In genomic region chr9:134162926-134163373, GRCh38 we compare ENCODE assay signal across 13 cellular contexts. TPM values are rescaled to one million over a fixed set of nuclear protein-coding genes. Genes with fewer than 3 reads are reported as not detected.
A peak's percentile ranks its signal among the peaks of the same experiment; 100 is the strongest.
DNase-seq lines count a peak whose midpoint lies in the region; ATAC-seq, FAIRE-seq and TF ChIP-seq lines count a peak whose summit lies in the region.
"Had no signal": no experiment of that assay in that cellular context is flagged by ENCODE, and none has a peak within 500 bp of the region (broad histone marks: within the 10 kb centered on the region; RNA-seq: fewer than 3 reads in every experiment).

No MANE protein-coding gene starts in this region.

- no peaks in the 10 kb centered on the region for H3K27me3 ChIP-seq in CD8-positive, alpha-beta memory T cell (ENCODE audit: insufficient read depth, low read length, poor library complexity, severe bottlenecking)
- no peaks in the 10 kb centered on the region for H3K27me3 ChIP-seq in MM.1S (replicated peaks; ENCODE audit: insufficient read depth, low read length)
- H3K27me3 ChIP-seq in H1 (replicated peaks in 1 of 4; ENCODE audit: control insufficient read depth in 3 of 4, extremely low read depth in 1 of 4, insufficient read depth in 3 of 4, low read length in 3 of 4): no peaks in the 10 kb centered on the region
- H3K27me3 ChIP-seq in vagina: no peaks in the 10 kb centered on the region
- H3K27me3 ChIP-seq: heart left ventricle had no signal

- ATAC-seq in GM18873 (IDR thresholded peaks at IDR 0.05; ENCODE audit: low FRiP score, unreplicated experiment): no peak

- no peak overlapping the region for H3K27ac ChIP-seq in CD8-positive, alpha-beta memory T cell (ENCODE audit: low read depth, low read length)
- no peak overlapping the region for H3K27ac ChIP-seq in MM.1S (ENCODE audit: low read length)
- no peak overlapping the region for H3K27ac ChIP-seq in H1 (ENCODE audit: low read depth, low read length)
- H3K27ac ChIP-seq in vagina: no peak overlapping the region
- H3K27ac ChIP-seq: HL-60 had no signal

- H3F3A ChIP-seq in MM.1S (ENCODE audit: insufficient read depth, low read length): no peaks in the 10 kb centered on the region; the same call in 1 of the 2 replicates

- H2BK15ac ChIP-seq in H1 (ENCODE audit: low read length): no peak overlapping the region

- H4K91ac ChIP-seq in H1 (replicated peaks; ENCODE audit: insufficient read length, low read length): no peak overlapping the region

- no peak overlapping the region for H3K4me3 ChIP-seq in CD8-positive, alpha-beta memory T cell (ENCODE audit: low read length)
- H3K4me3 ChIP-seq in MM.1S (ENCODE audit: low read length) (no peak overlapping the region), H1 (ENCODE audit: extremely low read depth in 1 of 4, insufficient read depth in 2 of 4, low read depth in 3 of 4, low read length in 4 of 4) (no peak overlapping the region; a peak in 1 of 8 replicates), vagina (no peak overlapping the region)

- no peak for FAIRE-seq in H1 (lab: Jason Lieb, UNC)

- no peak overlapping the region for H2BK12ac ChIP-seq in H1 (ENCODE audit: low read depth, low read length)

- no peak for TF ChIP-seq RAD21 in H1 (IDR thresholded peaks at IDR 0.05 in 1 of 2, conservative IDR thresholded peaks at IDR 0.05 in 1 of 2; ENCODE audit: low read depth in 2 of 2, low read length in 2 of 2)

- DNase-seq in CD8-positive, alpha-beta memory T cell: no peak
- DNase-seq in MM.1S: no peak
- DNase-seq in H1 (ENCODE audit: low read depth in 1 of 2, low spot score in 2 of 2): peak in 1 of 2 experiments; percentile 62
- DNase-seq in neural crest cell (ENCODE audit: low read depth, low spot score): no peak
- no peak for DNase-seq in hypothalamus (lab: John Stamatoyannopoulos, UW)
- DNase-seq in vagina (ENCODE audit: extremely low spot score in 2 of 2): no peak
- DNase-seq in NOMO-1 (lab: John Stamatoyannopoulos, UW; ENCODE audit: unreplicated experiment in 2 of 2): no peak
- DNase-seq: DMS79 treated with DMSO at 0.1 percent for 48 hours had no signal

- peak overlapping the region; percentile 59 to 77 (median 69) for H3K4me3 Mint-ChIP-seq in CD8-positive, alpha-beta memory T cell
- H3K4me3 Mint-ChIP-seq in neural crest cell: peak overlapping the region; percentile 69

- H3K18ac ChIP-seq in H1 (ENCODE audit: extremely low read depth, low read length): no peak overlapping the region

- H3K79me2 ChIP-seq in MM.1S (ENCODE audit: low read length): no peaks in the 10 kb centered on the region
- no peaks in the 10 kb centered on the region for H3K79me2 ChIP-seq in H1 (ENCODE audit: control insufficient read depth in 1 of 2, insufficient read depth in 2 of 2, low read length in 2 of 2)

- no peak overlapping the region for H2AK5ac ChIP-seq in H1 (ENCODE audit: low read depth, low read length)

- H3K79me1 ChIP-seq in H1 (ENCODE audit: low read depth, low read length): 0 out of 2 replicates have a peak, but pooled peaks cover 2% of the 10 kb centered on the region

- no peaks in the 10 kb centered on the region for H3K9me3 ChIP-seq in CD8-positive, alpha-beta memory T cell (ENCODE audit: low read length)
- H3K9me3 ChIP-seq in MM.1S (replicated peaks; ENCODE audit: insufficient read depth, low read length) (no peaks in the 10 kb centered on the region), H1 (ENCODE audit: insufficient read depth in 2 of 2, low read depth in 1 of 2, low read length in 1 of 2) (no peaks in the 10 kb centered on the region; a peak in 1 of 4 replicates), vagina (no peaks in the 10 kb centered on the region)
- H3K9me3 ChIP-seq: heart left ventricle had no signal

- H3K9me2 ChIP-seq in MM.1S (replicated peaks; ENCODE audit: insufficient read depth, low read length): no peaks in the 10 kb centered on the region

- H3K4me1 ChIP-seq in CD8-positive, alpha-beta memory T cell (ENCODE audit: insufficient read depth, low read length): peaks cover 10% of the 10 kb centered on the region
- H3K4me1 ChIP-seq in MM.1S (ENCODE audit: low read length) (no peaks in the 10 kb centered on the region; the same call in 1 of the 2 replicates), H1 (replicated peaks in 1 of 4; ENCODE audit: control insufficient read depth in 3 of 4, insufficient read depth in 4 of 4, low read length in 3 of 4) (peaks cover 0 to 9% (median 7%) of the 10 kb centered on the region in 4 experiments; a peak in 5 of 7 replicates), vagina (peaks cover 11% of the 10 kb centered on the region)

- intact Hi-C loops in vagina (cut with DNase I): no loop called here

- no peak overlapping the region for H3K9ac ChIP-seq in MM.1S (ENCODE audit: low read length)
- no peak overlapping the region for H3K9ac ChIP-seq in H1 (replicated peaks in 1 of 4; ENCODE audit: extremely low read depth in 1 of 4, low read depth in 3 of 4, low read length in 3 of 4)

- H3K36me3 Mint-ChIP-seq in CD8-positive, alpha-beta memory T cell: peaks cover 1 to 18% (median 6%) of the 10 kb centered on the region in 3 donors
- peaks cover 16% of the 10 kb centered on the region for H3K36me3 Mint-ChIP-seq in neural crest cell (ENCODE audit: low read depth)

- H3K56ac ChIP-seq in H1 (replicated peaks; ENCODE audit: insufficient read length, low read depth, low read length): peak overlapping the region; percentile 49

- no peak for TF ChIP-seq CTCF in MM.1S (IDR thresholded peaks at IDR 0.05; ENCODE audit: low read length)
- no peak for TF ChIP-seq CTCF in H1 (IDR thresholded peaks at IDR 0.05; ENCODE audit: control extremely low read depth in 1 of 3, insufficient read depth in 1 of 3, low read depth in 1 of 3, low read length in 3 of 3)
- no peak for TF ChIP-seq CTCF in neural crest cell (conservative IDR thresholded peaks at IDR 0.05)
- TF ChIP-seq CTCF in vagina (IDR thresholded peaks at IDR 0.05): no peak

- no peaks in the 10 kb centered on the region for H3K36me3 ChIP-seq in CD8-positive, alpha-beta memory T cell (ENCODE audit: insufficient read depth, low read length)
- no peaks in the 10 kb centered on the region for H3K36me3 ChIP-seq in MM.1S (replicated peaks; ENCODE audit: insufficient read depth, low read length)
- H3K36me3 ChIP-seq in H1 (ENCODE audit: control insufficient read depth in 2 of 4, insufficient read depth in 4 of 4, low read length in 3 of 4): peaks cover 0 to 10% (median 5%) of the 10 kb centered on the region in 4 experiments; a peak in 4 of 8 replicates
- peaks cover 0 to 13% of the 10 kb centered on the region in 2 donors for H3K36me3 ChIP-seq in vagina

- peaks cover 7 to 28% (median 15%) of the 10 kb centered on the region in 3 donors for H3K4me1 Mint-ChIP-seq in CD8-positive, alpha-beta memory T cell
- no peaks in the 10 kb centered on the region for H3K4me1 Mint-ChIP-seq in neural crest cell

- peak overlapping the region; percentile 97 for H2AFZ ChIP-seq in MM.1S (ENCODE audit: low read length)
- H2AFZ ChIP-seq in H1 (ENCODE audit: low read length): no peak overlapping the region

- H4K8ac ChIP-seq in H1 (ENCODE audit: extremely low read depth, insufficient read depth, low read length): no peak overlapping the region

- H3K14ac ChIP-seq in H1 (ENCODE audit: insufficient read length): no peak overlapping the region

- H4K5ac ChIP-seq in H1 (ENCODE audit: insufficient read length, low read depth, low read length): no peak overlapping the region

- no peak for TF ChIP-seq POLR2A in H1 (IDR thresholded peaks at IDR 0.05; ENCODE audit: control extremely low read depth in 1 of 2, low read depth in 2 of 2, low read length in 2 of 2)
- TF ChIP-seq POLR2A in vagina (IDR thresholded peaks at IDR 0.05): no peak

- CTCF ChIA-PET in CD8-positive, alpha-beta memory T cell (lab: Charles Lee): interaction anchor here (1.1 to 2.7 kb wide), 6 partner anchors 10 to 228 kb away, joined by 3 to 6 read pairs (median 6); partner anchors contain the start of gene WDR5
- CTCF ChIA-PET in H1 (lab: Charles Lee; ENCODE audit: partially characterized antibody): interaction anchor here (0.6 to 2.2 kb wide), 13 partner anchors 9 to 580 kb away, joined by 3 to 9 read pairs (median 4); no protein-coding TSS in a partner anchor

- 94% methylated on average over 26 of the region's 26 CpGs; no CpG with 5 or more reads in 1 of the 2 experiments for WGBS in H1 (ENCODE audit: extremely low coverage in 1 of 2, insufficient coverage in 1 of 2, insufficient read length in 1 of 2, insufficient replicate concordance in 2 of 2, low coverage in 1 of 2, low lambda C conversion rate in 2 of 2, missing lambda C conversion rate in 1 of 2), 2 experiments

- H2BK20ac ChIP-seq in H1 (ENCODE audit: low read length): no peak overlapping the region

- peak overlapping the region in 4 of 8 donors; percentile 58 to 84 (median 78) for H3K27ac Mint-ChIP-seq in CD8-positive, alpha-beta memory T cell
- no peak overlapping the region for H3K27ac Mint-ChIP-seq in neural crest cell (ENCODE audit: unreplicated experiment)
- H3K27ac Mint-ChIP-seq: mesothelial cell of epicardium had no signal

- H3K9me3 Mint-ChIP-seq in CD8-positive, alpha-beta memory T cell: peaks cover 0 to 2% (median 0%) of the 10 kb centered on the region in 5 donors
- no peaks in the 10 kb centered on the region for H3K9me3 Mint-ChIP-seq in neural crest cell
- H3K9me3 Mint-ChIP-seq: activated naive CD4-positive, alpha-beta T cell treated with anti-CD3 and anti-CD28 coated beads for 36 hours; mesothelial cell of epicardium had no signal

- H3K4me2 ChIP-seq in MM.1S (ENCODE audit: low read depth, low read length) (no peak overlapping the region; the same call in 1 of the 2 replicates), H1 (ENCODE audit: insufficient read depth in 1 of 2, low read depth in 2 of 2, low read length in 2 of 2) (no peak overlapping the region; a peak in 1 of 4 replicates)

- TF ChIP-seq EP300 in H1 (IDR thresholded peaks at IDR 0.05; ENCODE audit: borderline replicate concordance in 1 of 2, low read depth in 2 of 2, low read length in 2 of 2): no peak

- H2BK5ac ChIP-seq in H1 (ENCODE audit: low read depth, low read length): no peak overlapping the region

- H2BK120ac ChIP-seq in H1 (replicated peaks; ENCODE audit: low read depth, low read length): no peak overlapping the region

- H3K27me3 Mint-ChIP-seq in CD8-positive, alpha-beta memory T cell: no peaks in the 10 kb centered on the region
- peaks cover 9% of the 10 kb centered on the region for H3K27me3 Mint-ChIP-seq in neural crest cell (ENCODE audit: low read depth)

- no peak overlapping the region for H3K23ac ChIP-seq in H1 (ENCODE audit: insufficient read length)

- peaks cover 6% of the 10 kb centered on the region for H3K23me2 ChIP-seq in H1 (ENCODE audit: low read depth, low read length)

- H4K20me1 ChIP-seq in MM.1S (ENCODE audit: insufficient read depth, low read length) (no peaks in the 10 kb centered on the region), H1 (replicated peaks in 1 of 2; ENCODE audit: control insufficient read depth in 1 of 2, insufficient read depth in 2 of 2, low read length in 2 of 2) (peaks cover 2 to 5% of the 10 kb centered on the region in 2 experiments)

- POLR2A ChIA-PET in CD8-positive, alpha-beta memory T cell (lab: Charles Lee): interaction anchor here (0.9 to 3.6 kb wide), 3 partner anchors 28 to 228 kb away, joined by 3 to 41 read pairs (median 4); partner anchors contain the start of gene WDR5
- POLR2A ChIA-PET in H1 (lab: Charles Lee; ENCODE audit: partially characterized antibody): interaction anchor here (0.7 to 3.8 kb wide), 9 partner anchors 11 to 137 kb away, joined by 3 to 18 read pairs (median 4); partner anchors contain the start of gene WDR5

- no peak overlapping the region for H3K4ac ChIP-seq in H1 (replicated peaks; ENCODE audit: insufficient read length, low read depth, low read length)

RNA-seq across cellular contexts. Expression of gene RNU6ATAC, which starts 1.4 kb away (rescaled TPM):
- 10 to 100 TPM in 1 of 2 experiments, 1 to 10 TPM in 1; 9.7 to 15.5 TPM for total RNA-seq in CD8-positive, alpha-beta memory T cell
- polyA plus RNA-seq in CD8-positive, alpha-beta memory T cell: not detected
- 159 and 179 TPM in 2 replicates for total RNA-seq in H1 (2021; fragmentation: NEBNext Ultra II Directional; extraction: Animal tissue kit (Norgen Biotek cat#: 25700))
- polyA plus RNA-seq in H1 (2011; rRNA removed): not detected in 2 replicates
- not detected for polyA plus RNA-seq in H1 (2011; cell fraction: cytosol; rRNA removed)
- polyA plus RNA-seq in H1 (2011; cell fraction: nucleus; rRNA removed): not detected
- not detected in 4 replicates for polyA plus RNA-seq in H1 (2012, experiment 1 of 2)
- not detected for polyA plus RNA-seq in H1 (2012, experiment 2 of 2)
- not detected for polyA plus RNA-seq in H1 (2013, experiment 1 of 2)
- polyA plus RNA-seq in H1 (2013, experiment 2 of 2): not detected
- under 0.01 TPM in 2 replicates for polyA minus RNA-seq in H1 (2011; rRNA and poly(A)+ RNA removed)
- polyA minus RNA-seq in H1 (2011; cell fraction: cytosol; rRNA and poly(A)+ RNA removed): 3,004 TPM
- under 0.01 TPM for polyA minus RNA-seq in H1 (2011; cell fraction: nucleus; rRNA and poly(A)+ RNA removed)
- total RNA-seq in neural crest cell: 71.3 and 108 TPM in 2 replicates
- total RNA-seq in vagina: not detected
- polyA plus RNA-seq: heart left ventricle had no signal

RNA-seq across cellular contexts. Expression of gene WDR5, which starts 27.1 kb away (rescaled TPM):
- 10 to 100 TPM; 62.2 to 64.3 TPM for total RNA-seq in CD8-positive, alpha-beta memory T cell
- 16.4 TPM for polyA plus RNA-seq in CD8-positive, alpha-beta memory T cell
- total RNA-seq in H1 (2021; fragmentation: NEBNext Ultra II Directional; extraction: Animal tissue kit (Norgen Biotek cat#: 25700)): 68.1 and 69.7 TPM in 2 replicates
- 38.4 and 60.6 TPM in 2 replicates for polyA plus RNA-seq in H1 (2011; rRNA removed)
- 56.9 TPM for polyA plus RNA-seq in H1 (2011; cell fraction: cytosol; rRNA removed)
- polyA plus RNA-seq in H1 (2011; cell fraction: nucleus; rRNA removed): 76.4 TPM
- 42.0 to 58.2 TPM (median 56.5 TPM) in 4 replicates for polyA plus RNA-seq in H1 (2012, experiment 1 of 2)
- polyA plus RNA-seq in H1 (2012, experiment 2 of 2): 44.3 TPM
- polyA plus RNA-seq in H1 (2013, experiment 1 of 2): 35.2 TPM
- polyA plus RNA-seq in H1 (2013, experiment 2 of 2): 36.8 TPM
- polyA minus RNA-seq in H1 (2011; rRNA and poly(A)+ RNA removed): 22.2 and 24.4 TPM in 2 replicates
- 25.7 TPM for polyA minus RNA-seq in H1 (2011; cell fraction: cytosol; rRNA and poly(A)+ RNA removed)
- polyA minus RNA-seq in H1 (2011; cell fraction: nucleus; rRNA and poly(A)+ RNA removed): 26.3 TPM
- 67.2 and 68.2 TPM in 2 replicates for total RNA-seq in neural crest cell
- 16.7 TPM for total RNA-seq in vagina

Comparison
In these comparisons a context has a peak if more than half of its experiments do, and no peak if none do; other contexts are left out.
1. RNA of gene RNU6ATAC, which starts 1.4 kb away (total RNA-seq): 159 to 179 TPM in H1, 71.3 to 108 TPM in neural crest cell and 9.7 to 15.5 TPM in CD8-positive, alpha-beta memory T cell; not detected in vagina (single experiment); every median in the first group is over 10 times any median in the second.